In genomic region chr3:118968640-118969039, GRCh38 we compare ENCODE assay signal across 18 cellular contexts.
A peak's percentile ranks its signal among the peaks of the same experiment; 100 is the strongest.
DNase-seq lines count a peak whose midpoint lies in the region; ATAC-seq and TF ChIP-seq lines count a peak whose summit lies in the region.
"Had no signal": no experiment of that assay in that cellular context is flagged by ENCODE, and none has a peak within 500 bp of the region (broad histone marks: within the 10 kb centered on the region; RNA-seq: fewer than 3 reads in every experiment).

No MANE protein-coding gene starts in this region.

- no peaks in the 10 kb centered on the region for H3K36me3 Mint-ChIP-seq in neural progenitor cell
- H3K36me3 Mint-ChIP-seq: CD8-positive, alpha-beta memory T cell had no signal

- H3K9me3 Mint-ChIP-seq in neural progenitor cell: no peaks in the 10 kb centered on the region
- H3K9me3 Mint-ChIP-seq: CD8-positive, alpha-beta memory T cell; HFFc6 had no signal

- H3K4me1 ChIP-seq in left ventricle myocardium inferior (peaks cover 47% of the 10 kb centered on the region), esophagus muscularis mucosa (peaks cover 5 to 81% (median 55%) of the 10 kb centered on the region in 4 donors), neural progenitor cell (peaks cover 53% of the 10 kb centered on the region)
- H3K4me1 ChIP-seq: Caco-2 had no signal

- H3K27me3 ChIP-seq in left ventricle myocardium inferior (ENCODE audit: low read depth) (no peaks in the 10 kb centered on the region), esophagus muscularis mucosa (no peaks in the 10 kb centered on the region), neural progenitor cell (no peaks in the 10 kb centered on the region)
- H3K27me3 ChIP-seq: BLaER1 had no signal

- H3K4me3 ChIP-seq in left ventricle myocardium inferior: no peak overlapping the region
- no peak overlapping the region for H3K4me3 ChIP-seq in esophagus muscularis mucosa
- H3K4me3 ChIP-seq in neural progenitor cell: no peak overlapping the region
- H3K4me3 ChIP-seq: BLaER1 had no signal

- no peak overlapping the region for H2AFZ ChIP-seq in neural progenitor cell (replicated peaks)

- H3K27ac Mint-ChIP-seq in neural progenitor cell: no peak overlapping the region
- H3K27ac Mint-ChIP-seq: CD8-positive, alpha-beta memory T cell; HFFc6 had no signal

- H3K36me3 ChIP-seq in left ventricle myocardium inferior (no peaks in the 10 kb centered on the region), esophagus muscularis mucosa (no peaks in the 10 kb centered on the region), neural progenitor cell (no peaks in the 10 kb centered on the region)
- H3K36me3 ChIP-seq: BLaER1 had no signal

- peaks cover 15% of the 10 kb centered on the region for H3F3A ChIP-seq in neural progenitor cell (ENCODE audit: low read depth)

- TF ChIP-seq POLR2A in esophagus muscularis mucosa (IDR thresholded peaks at IDR 0.05; ENCODE audit: low read depth): no peak

- DNase-seq in Right ventricle myocardium superior: no peak
- DNase-seq in left ventricle myocardium inferior: no peak
- no peak for DNase-seq in esophagus muscularis mucosa (ENCODE audit: extremely low spot score)
- DNase-seq in neural progenitor cell (ENCODE audit: low spot score): no peak
- DNase-seq in superior temporal gyrus (ENCODE audit: extremely low spot score): peak; percentile 72
- DNase-seq in NCI-H82 (lab: John Stamatoyannopoulos, UW): no peak
- no peak for DNase-seq in NCI-H524 (lab: John Stamatoyannopoulos, UW)
- DNase-seq: 8988T; AML-193; Caco-2; CD8-positive, alpha-beta memory T cell; DND-41; GDM1; HCEC 1CT; HFFc6 had no signal

- intact Hi-C loops in Right ventricle myocardium superior (cut with DNase I): no loop called here
- intact Hi-C loops in left ventricle myocardium inferior (cut with micrococcal nuclease): no loop called here
- intact Hi-C loops in esophagus muscularis mucosa (cut with DNase I): loop anchor here (10.0 kb wide), 1 partner anchor 66 kb away; the partner anchor contains the start of gene IGSF11

- H3K4me3 Mint-ChIP-seq in neural progenitor cell: no peak overlapping the region
- H3K4me3 Mint-ChIP-seq: CD8-positive, alpha-beta memory T cell; HFFc6 had no signal

- ATAC-seq in Right ventricle myocardium superior (ENCODE audit: poor library complexity): peak; percentile 45
- no peak for ATAC-seq in GM21360 (IDR thresholded peaks at IDR 0.05; ENCODE audit: unreplicated experiment)

- no peak for TF ChIP-seq EP300 in esophagus muscularis mucosa (IDR thresholded peaks at IDR 0.05)

- no peaks in the 10 kb centered on the region for H3K79me2 ChIP-seq in neural progenitor cell (ENCODE audit: low read depth)

- H3K4me1 Mint-ChIP-seq in neural progenitor cell: peaks cover 15% of the 10 kb centered on the region
- H3K4me1 Mint-ChIP-seq: CD8-positive, alpha-beta memory T cell had no signal

- TF ChIP-seq CTCF in left ventricle myocardium inferior (IDR thresholded peaks at IDR 0.05; ENCODE audit: borderline replicate concordance) (no peak), esophagus muscularis mucosa (IDR thresholded peaks at IDR 0.05) (no peak), neural progenitor cell (IDR thresholded peaks at IDR 0.05) (no peak)

- H4K20me1 ChIP-seq in neural progenitor cell (ENCODE audit: low read depth): no peaks in the 10 kb centered on the region
- H4K20me1 ChIP-seq: BLaER1 had no signal

- no peak overlapping the region for H3K27ac ChIP-seq in left ventricle myocardium inferior (replicated peaks)
- H3K27ac ChIP-seq in esophagus muscularis mucosa (replicated peaks in 1 of 4): peak overlapping the region; percentile 49 to 70 (median 58)
- H3K27ac ChIP-seq in neural progenitor cell: no peak overlapping the region
- H3K27ac ChIP-seq: BLaER1, HL-60 had no signal

- no peaks in the 10 kb centered on the region for H3K27me3 Mint-ChIP-seq in neural progenitor cell (ENCODE audit: insufficient read depth, low read depth)

- H3K4me2 ChIP-seq in neural progenitor cell: peak overlapping the region; percentile 20
- H3K4me2 ChIP-seq: BLaER1 had no signal

- no peak overlapping the region for H3K9ac ChIP-seq in neural progenitor cell
- H3K9ac ChIP-seq: BLaER1 had no signal

- WGBS in esophagus muscularis mucosa: 42% methylated on average over 2 of the region's 2 CpGs

- H3K9me3 ChIP-seq in left ventricle myocardium inferior (replicated peaks): no peaks in the 10 kb centered on the region
- H3K9me3 ChIP-seq in esophagus muscularis mucosa: no peaks in the 10 kb centered on the region
- no peaks in the 10 kb centered on the region for H3K9me3 ChIP-seq in neural progenitor cell (ENCODE audit: low read depth)
- H3K9me3 ChIP-seq: BLaER1, Caco-2 had no signal

Comparison
In these comparisons a context has a peak if more than half of its experiments do, and no peak if none do; other contexts are left out.
1. H3K27ac ChIP-seq: peak in esophagus muscularis mucosa (4 of 4); none in left ventricle myocardium inferior (single experiment) and neural progenitor cell (single experiment).